8 cellular contexts compared by ENCODE assay signal in the genomic region with DNA sequence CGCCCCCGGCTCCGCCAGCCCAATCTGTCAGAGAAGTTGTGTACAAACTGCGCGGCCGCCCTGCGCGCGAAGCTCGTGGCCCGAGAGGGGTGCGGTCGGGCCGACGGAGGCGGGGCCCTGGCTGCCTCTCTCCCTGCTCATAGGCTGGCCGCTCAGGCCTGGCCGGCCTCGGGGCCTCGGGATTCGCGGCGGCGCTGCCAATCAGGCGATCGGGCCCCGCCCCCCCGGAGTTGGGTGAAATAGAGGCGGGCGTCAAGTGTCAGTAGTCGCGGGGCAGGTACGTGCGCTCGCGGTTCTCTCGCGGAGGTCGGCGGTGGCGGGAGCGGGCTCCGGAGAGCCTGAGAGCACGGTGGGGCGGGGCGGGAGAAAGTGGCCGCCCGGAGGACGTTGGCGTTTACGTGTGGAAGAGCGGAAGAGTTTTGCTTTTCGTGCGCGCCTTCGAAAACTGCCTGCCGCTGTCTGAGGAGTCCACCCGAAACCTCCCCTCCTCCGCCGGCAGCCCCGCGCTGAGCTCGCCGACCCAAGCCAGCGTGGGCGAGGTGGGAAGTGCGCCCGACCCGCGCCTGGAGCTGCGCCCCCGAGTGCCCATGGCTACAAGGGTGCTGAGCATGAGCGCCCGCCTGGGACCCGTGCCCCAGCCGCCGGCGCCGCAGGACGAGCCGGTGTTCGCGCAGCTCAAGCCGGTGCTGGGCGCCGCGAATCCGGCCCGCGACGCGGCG. TPM values are rescaled to one million over a fixed set of nuclear protein-coding genes. Genes with fewer than 3 reads are reported as not detected.
DNase-seq lines count a peak whose midpoint lies in the region; ATAC-seq and TF ChIP-seq lines count a peak whose summit lies in the region.

A gene (plus strand): TSS at position 265 of the 719 bp plus-strand sequence. CDS start 323 bp downstream, at position 588.

- peak; percentile 98 for ATAC-seq in HG02623 (IDR thresholded peaks at IDR 0.05; ENCODE audit: unreplicated experiment)
- ATAC-seq in activated naive CD8-positive, alpha-beta T cell treated with anti-CD3 and anti-CD28 coated beads, Interleukin-2, amount 50 U/mL, for 24 hours: peak; percentile 99
- ATAC-seq in heart right ventricle: peak; percentile 98 to 100 (median 99)
- ATAC-seq in upper lobe of right lung: peak; percentile 97

- H3K27me3 Mint-ChIP-seq in activated naive CD8-positive, alpha-beta T cell treated with anti-CD3 and anti-CD28 coated beads, Interleukin-2, amount 50 U/mL, for 24 hours: peaks cover 43% of the 10 kb centered on the region

- H3K9me2 ChIP-seq in SU-DHL-6 (replicated peaks; ENCODE audit: insufficient read depth, low read length): no peaks in the 10 kb centered on the region

- WGBS in heart right ventricle, 2 donors: 1% methylated on average over 93 of the region's 93 CpGs

- no peak for TF ChIP-seq CTCF in GM12864 (IDR thresholded peaks at IDR 0.05; ENCODE audit: low read depth, low read length, missing control alignments)
- no peak for TF ChIP-seq CTCF in SU-DHL-6 (IDR thresholded peaks at IDR 0.05; ENCODE audit: insufficient read depth, low read length, poor library complexity, severe bottlenecking)
- TF ChIP-seq CTCF in heart right ventricle (IDR thresholded peaks at IDR 0.05): no peak
- no peak for TF ChIP-seq CTCF in upper lobe of right lung (IDR thresholded peaks at IDR 0.05)

- peak within 1 kb of the TSS; percentile 71 for H3K9ac ChIP-seq in SU-DHL-6 (ENCODE audit: low read length)

- no peaks in the 10 kb centered on the region for H3K36me3 ChIP-seq in SU-DHL-6 (ENCODE audit: low read length)
- peaks cover 0 to 6% (median 0%) of the 10 kb centered on the region in 9 donors for H3K36me3 ChIP-seq in heart right ventricle
- H3K36me3 ChIP-seq in upper lobe of right lung: no peaks in the 10 kb centered on the region

- H3K4me1 Mint-ChIP-seq in activated naive CD8-positive, alpha-beta T cell treated with anti-CD3 and anti-CD28 coated beads, Interleukin-2, amount 50 U/mL, for 24 hours: peaks cover 21% of the 10 kb centered on the region

- H3K4me3 ChIP-seq in GM12864 (ENCODE audit: low read depth, low read length) (peak within 1 kb of the TSS; percentile 75), SU-DHL-6 (ENCODE audit: insufficient read depth, low read length, poor library complexity, severe bottlenecking) (peak within 1 kb of the TSS; percentile 64), heart right ventricle (peak within 1 kb of the TSS; percentile 47 to 91 (median 79)), upper lobe of right lung (peak within 1 kb of the TSS; percentile 73)

- peak within 1 kb of the TSS; percentile 81 for H3K4me3 Mint-ChIP-seq in activated naive CD8-positive, alpha-beta T cell treated with anti-CD3 and anti-CD28 coated beads, Interleukin-2, amount 50 U/mL, for 24 hours

- H3K4me1 ChIP-seq in heart right ventricle (peaks cover 0 to 24% (median 14%) of the 10 kb centered on the region in 9 donors), upper lobe of right lung (peaks cover 5% of the 10 kb centered on the region)

- H3K27ac ChIP-seq in SU-DHL-6 (ENCODE audit: low read depth, low read length) (no peak within 1 kb of the TSS), heart right ventricle (peak within 1 kb of the TSS in 9 of 10 donors; percentile 1 to 74 (median 55)), upper lobe of right lung (peak within 1 kb of the TSS; percentile 84)

- no peaks in the 10 kb centered on the region for H3K9me3 ChIP-seq in SU-DHL-6 (ENCODE audit: insufficient read depth, low read length)
- H3K9me3 ChIP-seq in heart right ventricle: no peaks in the 10 kb centered on the region
- no peaks in the 10 kb centered on the region for H3K9me3 ChIP-seq in upper lobe of right lung

- H3K27ac Mint-ChIP-seq in activated naive CD8-positive, alpha-beta T cell treated with anti-CD3 and anti-CD28 coated beads, Interleukin-2, amount 50 U/mL, for 24 hours: peak within 1 kb of the TSS; percentile 76

- peaks cover 4% of the 10 kb centered on the region; the same call in 1 of the 2 replicates for H3F3A ChIP-seq in SU-DHL-6 (ENCODE audit: insufficient read depth)

- H3K9me3 Mint-ChIP-seq in activated naive CD8-positive, alpha-beta T cell treated with anti-CD3 and anti-CD28 coated beads, Interleukin-2, amount 50 U/mL, for 24 hours: no peaks in the 10 kb centered on the region

- peak within 1 kb of the TSS; percentile 78 for H3K4me2 ChIP-seq in SU-DHL-6 (ENCODE audit: low read depth, low read length, poor library complexity, severe bottlenecking)

- no peaks in the 10 kb centered on the region for H3K27me3 ChIP-seq in SU-DHL-6 (ENCODE audit: low read length)
- peaks cover 0 to 40% (median 36%) of the 10 kb centered on the region in 7 donors for H3K27me3 ChIP-seq in heart right ventricle
- H3K27me3 ChIP-seq in upper lobe of right lung: peaks cover 26% of the 10 kb centered on the region

- peaks cover 4% of the 10 kb centered on the region; the same call in 1 of the 2 replicates for H4K20me1 ChIP-seq in SU-DHL-6 (ENCODE audit: low read depth, low read length)

- H3K36me3 Mint-ChIP-seq in activated naive CD8-positive, alpha-beta T cell treated with anti-CD3 and anti-CD28 coated beads, Interleukin-2, amount 50 U/mL, for 24 hours (ENCODE audit: low read depth): no peaks in the 10 kb centered on the region

- peak; percentile 53 for DNase-seq in GM12864 (ENCODE audit: low read depth)
- DNase-seq in NCI-H1092 (lab: John Stamatoyannopoulos, UW): peak; percentile 94
- DNase-seq in activated naive CD8-positive, alpha-beta T cell treated with anti-CD3 and anti-CD28 coated beads, Interleukin-2, amount 50 U/mL, for 24 hours: peak; percentile 95
- DNase-seq in heart right ventricle: peak; percentile 95 to 96
- DNase-seq in posterior cingulate gyrus: peak; percentile 80 to 98 (median 90)
- DNase-seq in upper lobe of right lung: peak; percentile 99

- intact Hi-C loops in heart right ventricle (cut with DNase I) (loop anchor here in 4 of 10 donors (5.0 to 10.0 kb wide), 2 partner anchors 646 to 648 kb away; no protein-coding TSS in a partner anchor), posterior cingulate gyrus (cut with DNase I) (no loop called here), upper lobe of right lung (cut with DNase I) (no loop called here)

- H3K79me2 ChIP-seq in SU-DHL-6 (ENCODE audit: insufficient read depth, low read length): no peaks in the 10 kb centered on the region

- peak within 1 kb of the TSS; percentile 94 for H2AFZ ChIP-seq in SU-DHL-6 (ENCODE audit: low read depth, low read length, severe bottlenecking)

RNA-seq across cellular contexts. Expression of the gene that starts here (rescaled TPM):
- total RNA-seq in heart right ventricle: 1 to 10 TPM in 9 of 10 donors, under 1 TPM in 1; 0.83 to 4.7 (median 3.1) TPM
- polyA plus RNA-seq in heart right ventricle: 1 to 10 TPM in 1 of 2 donors, under 1 TPM in 1; 0.90 to 2.9 TPM
- 53.7 TPM for total RNA-seq in upper lobe of right lung
